ENCODE assay signal across 16 cellular contexts in the genomic region with DNA sequence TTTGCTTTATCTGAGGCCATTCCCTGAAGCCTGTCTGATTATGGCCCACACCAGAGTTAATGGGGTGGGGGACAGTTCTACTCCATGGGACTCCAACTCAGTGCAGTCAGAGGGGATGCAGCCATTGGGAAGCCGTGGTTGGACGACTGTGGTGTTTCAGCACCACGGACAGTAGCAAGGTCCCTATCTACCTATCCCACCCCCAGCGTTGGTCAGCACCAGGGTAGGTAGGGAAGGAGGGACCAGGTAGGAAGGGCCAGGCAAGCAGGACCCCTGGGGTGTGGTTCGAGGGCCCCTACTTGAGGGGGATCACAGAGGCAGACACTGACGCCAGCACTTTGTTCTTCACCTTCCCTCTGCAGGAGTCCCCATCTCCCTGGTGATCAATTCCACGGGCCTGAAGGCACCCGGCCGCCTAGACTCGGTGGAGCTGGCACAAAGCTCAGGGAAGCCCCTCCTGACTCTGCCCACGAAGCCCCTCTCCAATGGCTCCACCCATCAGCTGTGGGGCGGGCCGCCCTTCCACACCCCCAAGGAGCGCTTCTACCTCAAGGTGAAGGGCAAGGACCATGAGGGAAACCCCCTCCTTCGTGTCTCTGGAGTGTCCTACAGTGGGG. TPM values are rescaled to one million over a fixed set of nuclear protein-coding genes. Genes with fewer than 3 reads are reported as not detected.
DNase-seq lines count a peak whose midpoint lies in the region.
"Had no signal": no experiment of that assay in that cellular context is flagged by ENCODE, and none has a peak within 500 bp of the region (broad histone marks: within the 10 kb centered on the region; RNA-seq: fewer than 3 reads in every experiment).

No MANE protein-coding gene starts in this region.

- peak; percentile 34 for DNase-seq in DMS53 (lab: John Stamatoyannopoulos, UW)
- DNase-seq in DMS53 treated with DMSO at 0.1 percent for 48 hours (lab: John Stamatoyannopoulos, UW; ENCODE audit: unreplicated experiment), result no peak
- DNase-seq in HuH-7.5 (ENCODE audit: low spot score), result peak; percentile 70
- peak; percentile 9 for DNase-seq in amniotic epithelial cell (ENCODE audit: low read depth)
- peak; percentile 12 to 29 for DNase-seq in lung microvascular endothelial cell (ENCODE audit: low read depth in 2 of 2)
- no peak for DNase-seq in NCI-H1694 (lab: John Stamatoyannopoulos, UW)
- DNase-seq in D341Med (ENCODE audit: low spot score), result no peak
- no peak for DNase-seq in AG08396 (ENCODE audit: low spot score)
- DNase-seq: 8988T; activated CD4-positive, CD25-positive, alpha-beta regulatory T cell treated with anti-CD3 and anti-CD28 coated beads, Interleukin-2, amount 50 U/mL, for 72 hours; MG63; naive B cell; NCI-H446 treated with DMSO at 0.1 percent for 48 hours; small intestine; tibial artery had no signal

RNA-seq across cellular contexts. Expression of gene HMCN2, which starts 33.2 kb away (rescaled TPM):
- total RNA-seq in lung microvascular endothelial cell, result under 0.01 TPM in 1 of 2 replicates, not detected in the other
- total RNA-seq: activated T-helper 17 cell treated with anti-CD3 and anti-CD28 coated beads, Interleukin-2, amount 50 U/mL, for 72 hours had no signal

Comparison
In these comparisons a context has a peak if more than half of its experiments do, and no peak if none do; other contexts are left out.
1. DNase-seq: peak in DMS53 (single experiment), HuH-7.5 (single experiment), amniotic epithelial cell (single experiment) and lung microvascular endothelial cell (2 of 2); none in DMS53 treated with DMSO at 0.1 percent for 48 hours (single experiment), NCI-H1694 (single experiment), D341Med (single experiment) and AG08396 (single experiment).